Comparison of ENCODE assay signal across 23 cellular contexts in genomic region chr2:61451178-61451577, GRCh38.
"Had no signal": no experiment of that assay in that cellular context is flagged by ENCODE, and none has a peak within 500 bp of the region (broad histone marks: within the 10 kb centered on the region; RNA-seq: fewer than 3 reads in every experiment).

No MANE protein-coding gene starts in this region.

- H3K27me3 ChIP-seq: SJSA1 had no signal

- DNase-seq: Kasumi-1, MV-4-11, NCI-H1048, NCI-H1105, NCI-H1417, NCI-H1436 treated with DMSO at 0.1 percent for 48 hours, NCI-H1694, NCI-H187 treated with DMSO at 0.1 percent for 48 hours, NCI-H2029 treated with DMSO at 0.1 percent for 48 hours, NCI-H2227 treated with DMSO at 0.1 percent for 48 hours, NCI-H524, NCI-H526 treated with DMSO at 0.1 percent for 48 hours, NCI-H774, Right ventricle myocardium superior, RPMI8226, SIG-M5, SW 1271 had no signal

- H3K4me3 ChIP-seq: K562, SJSA1, SK-N-MC had no signal

- H3K27ac ChIP-seq: HL-60, KMS-11, SJSA1, SK-N-MC had no signal

- ATAC-seq: K562 had no signal

- H3K9ac ChIP-seq: KMS-11 had no signal

- H3K27me3 Mint-ChIP-seq: IgD-negative memory B cell had no signal

- H3K9me3 ChIP-seq: SJSA1 had no signal

- H3K4me1 ChIP-seq: SJSA1 had no signal

- H3K27ac Mint-ChIP-seq: IgD-negative memory B cell had no signal
